Comparison of ENCODE assay signal across 8 cellular contexts in the genomic region with DNA sequence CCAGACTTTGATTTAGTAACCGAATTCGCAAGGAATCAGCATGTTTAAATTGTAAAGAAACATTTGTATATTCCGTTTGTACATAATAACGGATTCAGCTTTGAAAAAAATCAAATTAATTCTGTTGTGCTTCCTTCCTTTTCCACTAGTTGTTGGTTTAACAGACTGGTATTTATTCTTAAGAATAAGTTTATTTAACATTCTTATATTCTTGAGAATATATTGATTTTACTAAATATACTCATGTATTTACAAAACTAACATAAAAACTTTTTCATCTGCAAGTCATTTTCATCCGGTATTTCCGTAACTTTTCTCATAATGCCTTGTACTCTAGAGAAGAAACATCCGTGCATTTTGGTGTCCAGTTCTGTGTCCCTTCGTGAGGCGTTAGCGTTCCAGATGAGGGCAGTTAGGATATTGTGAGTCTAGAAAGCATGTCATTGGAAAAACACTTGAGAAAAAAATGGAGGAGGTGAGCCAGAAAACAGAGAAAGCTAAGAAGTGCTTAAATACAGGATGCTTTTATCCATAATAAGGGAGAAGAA. TPM values are rescaled to one million over a fixed set of nuclear protein-coding genes. Genes with fewer than 3 reads are reported as not detected.
DNase-seq lines count a peak whose midpoint lies in the region; ATAC-seq, FAIRE-seq and TF ChIP-seq lines count a peak whose summit lies in the region.

No MANE protein-coding gene starts in this region.

- no peaks in the 10 kb centered on the region for H3K9me3 ChIP-seq in Karpas-422 (ENCODE audit: low read length)
- H3K9me3 ChIP-seq in mesodermal cell (ENCODE audit: control insufficient read depth, low read length) = no peaks in the 10 kb centered on the region

- no peak for FAIRE-seq in bronchial epithelial cell (lab: Jason Lieb, UNC)

- H2AFZ ChIP-seq in Karpas-422 (ENCODE audit: low read length) = no peak overlapping the region

- 28 to 44% methylated on average over 4 to 6 of the region's 10 CpGs for WGBS in mesodermal cell (ENCODE audit: insufficient coverage in 2 of 2), 2 experiments

- H3K36me3 ChIP-seq in BJ (ENCODE audit: control insufficient read depth, insufficient read depth, low read length) (peaks cover 1% of the 10 kb centered on the region; the same call in 1 of the 2 replicates), Karpas-422 (ENCODE audit: insufficient read depth, low read length) (peaks cover 35% of the 10 kb centered on the region; the same call in 1 of the 2 replicates), bronchial epithelial cell (ENCODE audit: control insufficient read depth, insufficient read depth, low read length) (peaks cover 2% of the 10 kb centered on the region), mesodermal cell (ENCODE audit: control insufficient read depth, insufficient read depth, low read length) (peaks cover 21% of the 10 kb centered on the region)

- peak overlapping the region; percentile 100 for H3K4me2 ChIP-seq in Karpas-422 (ENCODE audit: low read depth, low read length, poor library complexity, severe bottlenecking)

- peak overlapping the region; percentile 97 for H3K9ac ChIP-seq in Karpas-422 (ENCODE audit: low read length)

- no peaks in the 10 kb centered on the region for H3K27me3 ChIP-seq in BJ (ENCODE audit: control insufficient read depth, insufficient read depth, low read length)
- H3K27me3 ChIP-seq in Karpas-422 (ENCODE audit: low read length) = no peaks in the 10 kb centered on the region
- H3K27me3 ChIP-seq in bronchial epithelial cell (ENCODE audit: control insufficient read depth, insufficient read depth, low read length) = no peaks in the 10 kb centered on the region

- TF ChIP-seq CTCF in BJ (IDR thresholded peaks at IDR 0.05; ENCODE audit: insufficient read depth, low read depth, low read length) (no peak), bronchial epithelial cell (IDR thresholded peaks at IDR 0.05; ENCODE audit: insufficient read depth, low read length, severe bottlenecking) (no peak)

- CTCF ChIA-PET in BJ (lab: Yijun Ruan, JAX) = interaction anchor here (0.8 to 9.5 kb wide), 8 partner anchors 10 to 223 kb away, joined by 3 to 81 read pairs (median 6); a partner anchor contains a TSS

- peaks cover 41% of the 10 kb centered on the region for H4K20me1 ChIP-seq in Karpas-422 (ENCODE audit: insufficient read depth, low read depth, low read length)

- H3K9me2 ChIP-seq in Karpas-422 (replicated peaks; ENCODE audit: insufficient read depth, low read length) = no peaks in the 10 kb centered on the region

- POLR2A ChIA-PET in BJ (lab: Charles Lee) = no interaction called here

- peaks cover 63% of the 10 kb centered on the region for H3K79me2 ChIP-seq in Karpas-422 (ENCODE audit: low read length)

- H3K4me3 ChIP-seq in BJ (ENCODE audit: low read depth, low read length) (peak overlapping the region; percentile 90), Karpas-422 (ENCODE audit: low read length) (peak overlapping the region; percentile 99), bronchial epithelial cell (ENCODE audit: low read depth, low read length) (peak overlapping the region; percentile 89), mesodermal cell (ENCODE audit: extremely low read depth, insufficient read depth, low read length, poor library complexity, severe bottlenecking) (peak overlapping the region; percentile 96)

- DNase-seq in BJ (ENCODE audit: low read depth) (no peak), Karpas-422 (no peak), bronchial epithelial cell (ENCODE audit: low read depth) (no peak), SHP77 treated with DMSO at 0.1 percent for 48 hours (lab: John Stamatoyannopoulos, UW) (no peak), SIG-M5 (lab: John Stamatoyannopoulos, UW) (no peak)
- no peak for DNase-seq in stimulated activated CD4-positive, alpha-beta T cell treated with anti-CD3 and anti-CD28 coated beads, Interleukin-15, amount 100 ng/mL, for 24 hours

- no peak for ATAC-seq in GM18867 (IDR thresholded peaks at IDR 0.05; ENCODE audit: unreplicated experiment)

- H3K4me1 ChIP-seq in Karpas-422 (ENCODE audit: low read length) (peaks cover 34% of the 10 kb centered on the region), mesodermal cell (ENCODE audit: control insufficient read depth, insufficient read depth, low read length, poor library complexity, severe bottlenecking) (peaks cover 3% of the 10 kb centered on the region)

- H3K27ac ChIP-seq in Karpas-422 (ENCODE audit: low read length) = peak overlapping the region; percentile 70; the same call in 1 of the 2 replicates
- H3K27ac ChIP-seq in mesodermal cell (ENCODE audit: low read depth, low read length, severe bottlenecking) = no peak overlapping the region

RNA-seq across cellular contexts. Expression of a gene that starts 1.6 kb away (rescaled TPM):
- 23.9 and 26.5 TPM in 2 replicates for polyA plus RNA-seq in BJ (2011; rRNA removed)
- 20.5 and 20.8 TPM in 2 replicates for polyA minus RNA-seq in BJ (2011; rRNA and poly(A)+ RNA removed)
- 47.9 and 80.2 TPM in 2 replicates for total RNA-seq in Karpas-422 (2014; rRNA removed; shearing (Covaris generic); ENCODE audit: low replicate concordance)
- 47.9 and 58.4 TPM in 2 replicates for total RNA-seq in bronchial epithelial cell
- 34.2 TPM for polyA plus RNA-seq in mesodermal cell (2013, experiment 1 of 2)
- 31.3 TPM for polyA plus RNA-seq in mesodermal cell (2013, experiment 2 of 2)

RNA-seq across cellular contexts. Expression of a gene that starts 16.1 kb away (rescaled TPM):
- polyA plus RNA-seq in BJ (2011; rRNA removed) = 0.20 and 0.21 TPM in 2 replicates
- polyA minus RNA-seq in BJ (2011; rRNA and poly(A)+ RNA removed) = 0.09 and 0.10 TPM in 2 replicates
- total RNA-seq in Karpas-422 (2014; rRNA removed; shearing (Covaris generic); ENCODE audit: low replicate concordance) = 0.07 and 0.78 TPM in 2 replicates
- 0.13 and 0.26 TPM in 2 replicates for total RNA-seq in bronchial epithelial cell
- polyA plus RNA-seq in mesodermal cell (2013, experiment 1 of 2) = 0.22 TPM
- polyA plus RNA-seq in mesodermal cell (2013, experiment 2 of 2) = 0.25 TPM
